Comparison of ENCODE assay signal across 8 cellular contexts in genomic region chr17:48791128-48792032, GRCh38. TPM values are rescaled to one million over a fixed set of nuclear protein-coding genes. Genes with fewer than 3 reads are reported as not detected.
DNase-seq lines count a peak whose midpoint lies in the region; ATAC-seq and TF ChIP-seq lines count a peak whose summit lies in the region.

No MANE protein-coding gene starts in this region.

- DNase-seq in AG04450 (ENCODE audit: low read depth, low spot score) (peak; percentile 55), GF-D8 (lab: John Stamatoyannopoulos, UW) (peak; percentile 43), LoVo (ENCODE audit: low spot score) (peak; percentile 89), SW 1271 (lab: John Stamatoyannopoulos, UW) (peak; percentile 68 to 72), dorsolateral prefrontal cortex (peak in 8 of 10 donors; percentile 11 to 51 (median 44)), lower leg skin (ENCODE audit: low spot score in 2 of 2) (peak; percentile 79 to 93), stromal cell of bone marrow (ENCODE audit: low read depth) (peak; percentile 75)

- WGBS in lower leg skin, 2 donors = 34 to 38% methylated on average over 14 of the region's 14 CpGs

- H3K9me3 ChIP-seq in AG04450 (ENCODE audit: control insufficient read depth, insufficient read depth, low read length) = no peaks in the 10 kb centered on the region

- H3K27ac ChIP-seq in AG04450 (ENCODE audit: low read depth, low read length) = no peak overlapping the region
- no peak overlapping the region for H3K27ac ChIP-seq in dorsolateral prefrontal cortex

- ATAC-seq in HG03520 (IDR thresholded peaks at IDR 0.05; ENCODE audit: unreplicated experiment) = no peak

- peak; percentile 91 for TF ChIP-seq CTCF in AG04450 (IDR thresholded peaks at IDR 0.05; ENCODE audit: low read depth, low read length)
- TF ChIP-seq CTCF in dorsolateral prefrontal cortex (IDR thresholded peaks at IDR 0.05 in 54 of 56, conservative IDR thresholded peaks at IDR 0.05 in 2 of 56; ENCODE audit: low read depth in 1 of 56, partially characterized antibody in 56 of 56) = peak in 54 of 56 donors; percentile 29 to 75 (median 57)
- no peak for TF ChIP-seq CTCF in lower leg skin (IDR thresholded peaks at IDR 0.05)

- POLR2A ChIA-PET in AG04450 (lab: Yijun Ruan, JAX) = interaction anchor here (0.6 to 1.0 kb wide), 3 partner anchors 11 to 182 kb away, joined by 3 to 4 read pairs (median 3); no protein-coding TSS in a partner anchor

- H3K4me3 ChIP-seq in AG04450 (ENCODE audit: low read depth, low read length) (no peak overlapping the region), dorsolateral prefrontal cortex (no peak overlapping the region), lower leg skin (ENCODE audit: low read depth, poor library complexity, severe bottlenecking) (no peak overlapping the region)

- no peak for TF ChIP-seq POLR2A in lower leg skin (IDR thresholded peaks at IDR 0.05)

- intact Hi-C loops in dorsolateral prefrontal cortex (cut with DNase I) (loop anchor here (5.0 kb wide), 2 partner anchors 109 to 114 kb away; no protein-coding TSS in a partner anchor), lower leg skin (cut with DNase I; ENCODE audit: low total_unique reads) (no loop called here)

- H3K27me3 ChIP-seq in AG04450 (ENCODE audit: control insufficient read depth, insufficient read depth, low read length) (peaks cover 42% of the 10 kb centered on the region), dorsolateral prefrontal cortex (peaks cover 0 to 26% (median 0%) of the 10 kb centered on the region in 45 donors)

- CTCF ChIA-PET in AG04450 (lab: Charles Lee) = interaction anchor here (0.6 to 7.3 kb wide), 33 partner anchors 9 to 718 kb away, joined by 3 to 102 read pairs (median 4); partner anchors contain the start of genes HOXB13 and PRAC2

RNA-seq across cellular contexts. Expression of gene TTLL6, which starts 25.6 kb away (rescaled TPM):
- polyA plus RNA-seq in AG04450 (2011; rRNA removed) = 0.04 and 0.06 TPM in 2 replicates
- not detected in 2 replicates for polyA minus RNA-seq in AG04450 (2011; rRNA and poly(A)+ RNA removed)
- 1 to 10 TPM in 101 of 120 experiments, under 1 TPM in 19; 0.25 to 5.6 (median 1.7) TPM for total RNA-seq in dorsolateral prefrontal cortex
- total RNA-seq in lower leg skin = not detected

RNA-seq across cellular contexts. Expression of gene CALCOCO2, which starts 39.5 kb away (rescaled TPM):
- polyA plus RNA-seq in AG04450 (2011; rRNA removed) = 102 and 130 TPM in 2 replicates
- polyA minus RNA-seq in AG04450 (2011; rRNA and poly(A)+ RNA removed) = 71.0 and 118 TPM in 2 replicates
- total RNA-seq in dorsolateral prefrontal cortex = 100 to 1,000 TPM; 103 to 225 (median 157) TPM
- total RNA-seq in lower leg skin = 100 to 1,000 TPM in 3 of 4 donors, 10 to 100 TPM in 1; 97.7 to 112 (median 106) TPM

Comparison
In these comparisons a context has a peak if more than half of its experiments do, and no peak if none do; other contexts are left out.
1. CTCF ChIP-seq: peak in AG04450 (single experiment) and dorsolateral prefrontal cortex (54 of 56); none in lower leg skin (0 of 3).
2. Peak in every context shown above with its lines, with median percentiles within 50 percentile points of each other: DNase-seq.